9 cellular contexts compared by ENCODE assay signal in genomic region chr4:56757270-56757746, GRCh38.
DNase-seq lines count a peak whose midpoint lies in the region; ATAC-seq and TF ChIP-seq lines count a peak whose summit lies in the region.
"Had no signal": no experiment of that assay in that cellular context is flagged by ENCODE, and none has a peak within 500 bp of the region (broad histone marks: within the 10 kb centered on the region; RNA-seq: fewer than 3 reads in every experiment).

No MANE protein-coding gene starts in this region.

- intact Hi-C loops in adrenal gland (cut with DNase I) (no loop called here), Calu3 (cut with micrococcal nuclease; ENCODE audit: unreplicated experiment) (no loop called here), uterus (cut with DNase I; ENCODE audit: low total_unique reads) (no loop called here)

- H3K4me1 Mint-ChIP-seq in memory B cell (peaks cover 30% of the 10 kb centered on the region), Calu3 (ENCODE audit: low read depth, unreplicated experiment) (peaks cover 19% of the 10 kb centered on the region)

- ATAC-seq in GM18505 (IDR thresholded peaks at IDR 0.05; ENCODE audit: unreplicated experiment) (peak; percentile 43), memory B cell (ENCODE audit: low read depth) (peak; percentile 72)

- POLR2A ChIA-PET in HEK293 (lab: Yijun Ruan, JAX) = interaction anchor here (1.2 kb wide), 1 partner anchor 14 kb away, joined by 3 read pairs; no protein-coding TSS in a partner anchor

- H3K27me3 ChIP-seq in adrenal gland = no peaks in the 10 kb centered on the region
- H3K27me3 ChIP-seq in uterus = no peaks in the 10 kb centered on the region
- H3K27me3 ChIP-seq: right lobe of liver had no signal

- CTCF ChIA-PET in HEK293 (lab: Yijun Ruan, JAX) (interaction anchor here (0.6 to 1.3 kb wide), 2 partner anchors 10 to 24 kb away, joined by 3 read pairs; no protein-coding TSS in a partner anchor), Calu3 (lab: Charles Lee) (no interaction called here)

- DNase-seq in NAMALWA (ENCODE audit: low spot score) (peak; percentile 68), adrenal gland (peak in 5 of 7 donors; percentile 11 to 31 (median 17)), memory B cell (ENCODE audit: low spot score in 2 of 2) (peak; percentile 12 to 14), Calu3 (no peak), NCI-H2227 treated with DMSO at 0.1 percent for 48 hours (lab: John Stamatoyannopoulos, UW) (no peak), uterus (no peak)

- H3K36me3 ChIP-seq in HEK293 (ENCODE audit: control insufficient read depth in 2 of 2, insufficient read depth in 1 of 2, low read length in 2 of 2) = no peaks in the 10 kb centered on the region
- no peaks in the 10 kb centered on the region for H3K36me3 ChIP-seq in adrenal gland (replicated peaks in 1 of 2)
- H3K36me3 ChIP-seq in uterus = no peaks in the 10 kb centered on the region
- H3K36me3 ChIP-seq: right lobe of liver had no signal

- TF ChIP-seq CTCF in HEK293 (tag by site-specific recombination; IDR thresholded peaks at IDR 0.05) (no peak), adrenal gland (IDR thresholded peaks at IDR 0.05) (no peak), Calu3 (IDR thresholded peaks at IDR 0.05; ENCODE audit: unreplicated experiment) (no peak), uterus (IDR thresholded peaks at IDR 0.05) (no peak)

- no TSS peak for BruUV-seq in Calu3 (replicated peaks; lab: Mats Ljungman, UMichigan)

- H3K27ac Mint-ChIP-seq in memory B cell (peak overlapping the region; percentile 82), Calu3 (ENCODE audit: unreplicated experiment) (no peak overlapping the region)

- WGBS in adrenal gland, 4 donors = 59 to 79% (median 70%) methylated on average over 4 to 5 of the region's 5 CpGs

- H3K36me3 Mint-ChIP-seq in memory B cell (no peaks in the 10 kb centered on the region), Calu3 (ENCODE audit: insufficient read depth, unreplicated experiment) (peaks cover 4% of the 10 kb centered on the region)

- no peaks in the 10 kb centered on the region for H3K27me3 Mint-ChIP-seq in memory B cell
- H3K27me3 Mint-ChIP-seq in Calu3 (ENCODE audit: unreplicated experiment) = no peaks in the 10 kb centered on the region

- no peaks in the 10 kb centered on the region for H3K9me3 Mint-ChIP-seq in memory B cell
- no peaks in the 10 kb centered on the region for H3K9me3 Mint-ChIP-seq in Calu3 (ENCODE audit: low read depth, unreplicated experiment)

- peaks cover 2% of the 10 kb centered on the region for H3K4me1 ChIP-seq in HEK293 (ENCODE audit: control insufficient read depth, insufficient read depth, low read length)
- peaks cover 0 to 18% of the 10 kb centered on the region in 2 donors for H3K4me1 ChIP-seq in adrenal gland (replicated peaks in 1 of 2)
- H3K4me1 ChIP-seq in uterus = no peaks in the 10 kb centered on the region
- H3K4me1 ChIP-seq: right lobe of liver had no signal

- H3K27ac ChIP-seq in HEK293 (ENCODE audit: extremely low read depth, low read depth, low read length) = no peak overlapping the region
- peak overlapping the region in 1 of 5 donors; percentile 41 for H3K27ac ChIP-seq in adrenal gland
- peak overlapping the region in 1 of 2 donors; percentile 21 for H3K27ac ChIP-seq in uterus
- H3K27ac ChIP-seq: right lobe of liver had no signal

- TF ChIP-seq POLR2A in GM18505 (IDR thresholded peaks at IDR 0.05; ENCODE audit: borderline replicate concordance, extremely low read depth, insufficient read depth, insufficient read length) (no peak), adrenal gland (IDR thresholded peaks at IDR 0.05) (no peak), uterus (IDR thresholded peaks at IDR 0.05) (no peak)

- no peak overlapping the region for H3K4me3 ChIP-seq in HEK293 (ENCODE audit: low read depth, low read length)
- H3K4me3 ChIP-seq in adrenal gland = no peak overlapping the region
- no peak overlapping the region for H3K4me3 ChIP-seq in uterus
- H3K4me3 ChIP-seq: right lobe of liver had no signal

- H3K4me3 Mint-ChIP-seq in memory B cell (peak overlapping the region; percentile 87), Calu3 (ENCODE audit: low read depth, unreplicated experiment) (no peak overlapping the region)

- H3K9me3 ChIP-seq in HEK293 (ENCODE audit: control insufficient read depth, insufficient read depth, low read depth, low read length) = no peaks in the 10 kb centered on the region
- H3K9me3 ChIP-seq in adrenal gland (replicated peaks in 1 of 3) = no peaks in the 10 kb centered on the region
- H3K9me3 ChIP-seq in uterus = no peaks in the 10 kb centered on the region
- H3K9me3 ChIP-seq: right lobe of liver had no signal

TF ChIP-seq in HEK293, 187 proteins besides CTCF, POLR2A, EP300 and RAD21 (continues in another document):
- TF ChIP-seq ZSCAN23 (tag by site-specific recombination; IDR thresholded peaks at IDR 0.05) = no peak
- TF ChIP-seq BCL11A (tag by site-specific recombination; IDR thresholded peaks at IDR 0.05; ENCODE audit: low read depth) = no peak
- TF ChIP-seq ZFP3 (tag by site-specific recombination; IDR thresholded peaks at IDR 0.05; ENCODE audit: low read depth) = no peak
- peak; percentile 59 for TF ChIP-seq SCRT2 (tag by site-specific recombination; IDR thresholded peaks at IDR 0.05)
- TF ChIP-seq ZNF311 (tag by site-specific recombination; IDR thresholded peaks at IDR 0.05; ENCODE audit: borderline replicate concordance) = no peak
- no peak for TF ChIP-seq GLIS2 (tag by site-specific recombination; IDR thresholded peaks at IDR 0.05)
- no peak for TF ChIP-seq ZNF416 (tag by site-specific recombination; IDR thresholded peaks at IDR 0.05)
- TF ChIP-seq ZNF335 (tag by site-specific recombination; conservative IDR thresholded peaks at IDR 0.05) = peak; percentile 86
- TF ChIP-seq SP7 (tag by site-specific recombination; IDR thresholded peaks at IDR 0.05) = no peak
- no peak for TF ChIP-seq ZNF473 (tag by site-specific recombination; IDR thresholded peaks at IDR 0.05)
- TF ChIP-seq ZNF664 (tag by site-specific recombination; IDR thresholded peaks at IDR 0.05) = no peak
- TF ChIP-seq MEIS1 (CRISPR knock-in tag; IDR thresholded peaks at IDR 0.05; ENCODE audit: borderline replicate concordance) = no peak
- no peak for TF ChIP-seq ZNF157 (tag by site-specific recombination; IDR thresholded peaks at IDR 0.05)
- no peak for TF ChIP-seq KLF8 (tag by site-specific recombination; IDR thresholded peaks at IDR 0.05)
- TF ChIP-seq ZNF280C (tag by site-specific recombination; IDR thresholded peaks at IDR 0.05) = no peak
- no peak for TF ChIP-seq ZNF202 (tag by site-specific recombination; IDR thresholded peaks at IDR 0.05; ENCODE audit: borderline replicate concordance)
- TF ChIP-seq ZNF623 (tag by site-specific recombination; IDR thresholded peaks at IDR 0.05) = no peak
- TF ChIP-seq ZNF501 (tag by site-specific recombination; IDR thresholded peaks at IDR 0.05) = no peak
- no peak for TF ChIP-seq IKZF3 (tag by site-specific recombination; IDR thresholded peaks at IDR 0.05)
- TF ChIP-seq ZNF26 (tag by site-specific recombination; IDR thresholded peaks at IDR 0.05) = no peak
- TF ChIP-seq ZNF138 (tag by site-specific recombination; IDR thresholded peaks at IDR 0.05; ENCODE audit: borderline replicate concordance) = no peak

Comparison
In these comparisons a context has a peak if more than half of its experiments do, and no peak if none do; other contexts are left out.
1. DNase-seq: peak in NAMALWA (single experiment), adrenal gland (5 of 7) and memory B cell (2 of 2); none in Calu3 (single experiment), NCI-H2227 treated with DMSO at 0.1 percent for 48 hours (single experiment) and uterus (0 of 2).